ENCODE assay signal across 23 cellular contexts in genomic region chr5:54860321-54860720, GRCh38.
DNase-seq lines count a peak whose midpoint lies in the region; ATAC-seq and TF ChIP-seq lines count a peak whose summit lies in the region.
"Had no signal": no experiment of that assay in that cellular context is flagged by ENCODE, and none has a peak within 500 bp of the region (broad histone marks: within the 10 kb centered on the region; RNA-seq: fewer than 3 reads in every experiment).

No MANE protein-coding gene starts in this region.

- H3K27me3 ChIP-seq in GM23248 (replicated peaks; ENCODE audit: insufficient read depth) (no peaks in the 10 kb centered on the region), mesenchymal stem cell (ENCODE audit: control insufficient read depth in 1 of 2, insufficient read depth in 1 of 2, low read length in 2 of 2) (peaks cover 0 to 16% of the 10 kb centered on the region in 2 experiments), esophagus squamous epithelium (peaks cover 0 to 6% (median 0%) of the 10 kb centered on the region in 4 donors), upper lobe of right lung (no peaks in the 10 kb centered on the region)

- H3K79me1 ChIP-seq in mesenchymal stem cell (replicated peaks; ENCODE audit: low read length, poor library complexity, severe bottlenecking), result no peaks in the 10 kb centered on the region

- H3K9me3 Mint-ChIP-seq in dendritic cell treated with granulocyte-macrophage colony-stimulating factor and Interleukin-4, amounts not matched to agents 40 ng/mL and 50 ng/mL, for 4 days, result peaks cover 29% of the 10 kb centered on the region

- H3K4me1 Mint-ChIP-seq in dendritic cell treated with granulocyte-macrophage colony-stimulating factor and Interleukin-4, amounts not matched to agents 40 ng/mL and 50 ng/mL, for 4 days (ENCODE audit: low read depth), result peaks cover 18% of the 10 kb centered on the region
- H3K4me1 Mint-ChIP-seq: B cell; CD4-positive, CD25-positive, alpha-beta regulatory T cell had no signal

- peak overlapping the region; percentile 31 for H3K27ac Mint-ChIP-seq in dendritic cell treated with granulocyte-macrophage colony-stimulating factor and Interleukin-4, amounts not matched to agents 40 ng/mL and 50 ng/mL, for 4 days
- H3K27ac Mint-ChIP-seq: B cell, GM23338 had no signal

- H2BK15ac ChIP-seq in mesenchymal stem cell (ENCODE audit: low read depth, poor library complexity, severe bottlenecking), result no peak overlapping the region

- H3K9ac ChIP-seq in GM23248 (no peak overlapping the region), mesenchymal stem cell (ENCODE audit: low read length) (peak overlapping the region; percentile 40)

- H3K4me2 ChIP-seq in GM23248 (ENCODE audit: unreplicated experiment), result peak overlapping the region; percentile 31
- H3K4me2 ChIP-seq in mesenchymal stem cell (ENCODE audit: low read length, poor library complexity, severe bottlenecking), result no peak overlapping the region
- H3K4me2 ChIP-seq: GM23338 had no signal

- 37% methylated on average over 2 of the region's 2 CpGs for WGBS in GM23248 (ENCODE audit: low coverage in 1 of 2, low lambda C conversion rate in 2 of 2, missing lambda C conversion rate in 2 of 2), 2 experiments
- 100% methylated on average over 1 of the region's 2 CpGs for WGBS in mesenchymal stem cell
- 63 to 65% methylated on average over 2 of the region's 2 CpGs for WGBS in esophagus squamous epithelium, 2 donors

- no peak overlapping the region for H2AFZ ChIP-seq in GM23248
- no peak overlapping the region for H2AFZ ChIP-seq in mesenchymal stem cell (ENCODE audit: low read depth, low read length)
- H2AFZ ChIP-seq: GM23338, PC-9 had no signal

- no peak overlapping the region for H4K91ac ChIP-seq in mesenchymal stem cell (ENCODE audit: low read length)

- no peaks in the 10 kb centered on the region for H3K36me3 ChIP-seq in GM23248 (ENCODE audit: low read depth)
- no peaks in the 10 kb centered on the region for H3K36me3 ChIP-seq in mesenchymal stem cell (ENCODE audit: control insufficient read depth in 1 of 2, insufficient read depth in 2 of 2, low read depth in 1 of 2, low read length in 2 of 2)
- H3K36me3 ChIP-seq in esophagus squamous epithelium, result no peaks in the 10 kb centered on the region
- no peaks in the 10 kb centered on the region for H3K36me3 ChIP-seq in upper lobe of right lung

- no peak overlapping the region for H2BK5ac ChIP-seq in mesenchymal stem cell (ENCODE audit: low read depth, low read length, poor library complexity, severe bottlenecking)

- H3K4me3 ChIP-seq in GM23248 (no peak overlapping the region), mesenchymal stem cell (ENCODE audit: insufficient read depth in 1 of 2, low read depth in 1 of 2, low read length in 2 of 2) (peak overlapping the region in 1 of 2 experiments; percentile 31), esophagus squamous epithelium (no peak overlapping the region), upper lobe of right lung (no peak overlapping the region)
- H3K4me3 ChIP-seq: GM12878, GM23338, K562, PC-9 had no signal

- in situ Hi-C loops in GM23248 (cut with MboI), result loop anchor here (10.0 to 25.0 kb wide), 2 partner anchors 346 to 598 kb away; partner anchors contain the start of gene SNX18

- no peak overlapping the region for H3K4me3 Mint-ChIP-seq in dendritic cell treated with granulocyte-macrophage colony-stimulating factor and Interleukin-4, amounts not matched to agents 40 ng/mL and 50 ng/mL, for 4 days
- H3K4me3 Mint-ChIP-seq: B cell; CD4-positive, CD25-positive, alpha-beta regulatory T cell; GM23338 had no signal

- no peak overlapping the region for H2AK5ac ChIP-seq in mesenchymal stem cell (ENCODE audit: low read length, severe bottlenecking)

- H3K79me2 ChIP-seq in GM23248 (ENCODE audit: insufficient read depth), result no peaks in the 10 kb centered on the region

- no peak overlapping the region for H3K4ac ChIP-seq in mesenchymal stem cell (ENCODE audit: low read depth in 1 of 2, low read length in 2 of 2)

- peak; percentile 46 for DNase-seq in GM23248
- DNase-seq in SW480 (ENCODE audit: low spot score), result peak; percentile 51
- DNase-seq in mesenchymal stem cell, result no peak
- no peak for DNase-seq in esophagus squamous epithelium (lab: John Stamatoyannopoulos, UW)
- DNase-seq in stimulated activated CD4-positive, alpha-beta T cell treated with anti-CD3 and anti-CD28 coated beads, Interleukin-2, amount 100 ng/mL, for 24 hours, result no peak
- no peak for DNase-seq in upper lobe of right lung
- DNase-seq: ACHN; CD4-positive, CD25-positive, alpha-beta regulatory T cell; COR-L47; DMS 273 treated with DMSO at 0.1 percent for 48 hours; GF-D8; NCI-H1048; NCI-H1436; NCI-H2029; NCI-H345; NCI-H524 treated with DMSO at 0.1 percent for 48 hours; PC-9 had no signal

- H3K27ac ChIP-seq in GM23248, result no peak overlapping the region
- H3K27ac ChIP-seq in mesenchymal stem cell (ENCODE audit: low read length, poor library complexity, severe bottlenecking), result no peak overlapping the region
- H3K27ac ChIP-seq in esophagus squamous epithelium, result no peak overlapping the region
- no peak overlapping the region for H3K27ac ChIP-seq in upper lobe of right lung
- H3K27ac ChIP-seq: PC-9, RWPE1 had no signal

- TF ChIP-seq CTCF in esophagus squamous epithelium (IDR thresholded peaks at IDR 0.05) (no peak), upper lobe of right lung (IDR thresholded peaks at IDR 0.05) (no peak)

- H4K20me1 ChIP-seq in GM23248 (ENCODE audit: insufficient read depth), result no peaks in the 10 kb centered on the region

- H2BK120ac ChIP-seq in mesenchymal stem cell (ENCODE audit: low read depth, low read length), result no peak overlapping the region

- no peak for ATAC-seq in upper lobe of right lung
- ATAC-seq: GM12878, GM23338, K562 had no signal

- H3K4me1 ChIP-seq in GM23248 (ENCODE audit: insufficient read depth), result peaks cover 27% of the 10 kb centered on the region
- H3K4me1 ChIP-seq in mesenchymal stem cell (ENCODE audit: control insufficient read depth, insufficient read depth, low read depth, low read length), result no peaks in the 10 kb centered on the region
- no peaks in the 10 kb centered on the region for H3K4me1 ChIP-seq in esophagus squamous epithelium
- no peaks in the 10 kb centered on the region for H3K4me1 ChIP-seq in upper lobe of right lung

- TF ChIP-seq POLR2A in esophagus squamous epithelium (IDR thresholded peaks at IDR 0.05), result no peak

- H2BK12ac ChIP-seq in mesenchymal stem cell (ENCODE audit: low read length in 2 of 2), result no peak overlapping the region

- no peak overlapping the region for H3K14ac ChIP-seq in mesenchymal stem cell (ENCODE audit: low read length in 2 of 2)

- H3K23ac ChIP-seq in mesenchymal stem cell (ENCODE audit: low read length in 2 of 2), result no peak overlapping the region

- H3K18ac ChIP-seq in mesenchymal stem cell (ENCODE audit: low read depth in 1 of 2, low read length in 2 of 2), result no peak overlapping the region

- H3K9me3 ChIP-seq in GM23248 (ENCODE audit: low read depth) (no peaks in the 10 kb centered on the region), mesenchymal stem cell (ENCODE audit: control insufficient read depth, low read length) (peaks cover 39% of the 10 kb centered on the region), esophagus squamous epithelium (peaks cover 0 to 26% (median 3%) of the 10 kb centered on the region in 3 donors), upper lobe of right lung (peaks cover 13% of the 10 kb centered on the region)

- intact Hi-C loops in dendritic cell treated with granulocyte-macrophage colony-stimulating factor and Interleukin-4, amounts not matched to agents 40 ng/mL and 50 ng/mL, for 4 days (cut with micrococcal nuclease), result loop anchor here (10.0 kb wide), 1 partner anchor 616 kb away; no protein-coding TSS in a partner anchor
- intact Hi-C loops in esophagus squamous epithelium (cut with DNase I) (no loop called here), upper lobe of right lung (cut with DNase I) (no loop called here)

- H3F3A ChIP-seq in GM23248 (ENCODE audit: insufficient read depth), result peaks cover 23% of the 10 kb centered on the region

- peaks cover 7% of the 10 kb centered on the region for H3K27me3 Mint-ChIP-seq in dendritic cell treated with granulocyte-macrophage colony-stimulating factor and Interleukin-4, amounts not matched to agents 40 ng/mL and 50 ng/mL, for 4 days

- no peak overlapping the region for H4K8ac ChIP-seq in mesenchymal stem cell (ENCODE audit: low read length)

- no peaks in the 10 kb centered on the region for H3K9me2 ChIP-seq in GM23248 (ENCODE audit: insufficient read depth)

- H3K36me3 Mint-ChIP-seq in dendritic cell treated with granulocyte-macrophage colony-stimulating factor and Interleukin-4, amounts not matched to agents 40 ng/mL and 50 ng/mL, for 4 days (ENCODE audit: low read depth), result peaks cover 5% of the 10 kb centered on the region
- H3K36me3 Mint-ChIP-seq: CD4-positive, CD25-positive, alpha-beta regulatory T cell had no signal

Comparison
In these comparisons a context has a peak if more than half of its experiments do, and no peak if none do; other contexts are left out.
1. DNase-seq: peak in GM23248 (single experiment) and SW480 (single experiment); none in mesenchymal stem cell (single experiment), esophagus squamous epithelium (single experiment), stimulated activated CD4-positive, alpha-beta T cell treated with anti-CD3 and anti-CD28 coated beads, Interleukin-2, amount 100 ng/mL, for 24 hours (0 of 2) and upper lobe of right lung (single experiment).